Comparison of ENCODE assay signal across 8 cellular contexts in genomic region chr2:228039752-228040534, GRCh38.
A peak's percentile ranks its signal among the peaks of the same experiment; 100 is the strongest.
DNase-seq lines count a peak whose midpoint lies in the region; ATAC-seq and TF ChIP-seq lines count a peak whose summit lies in the region.

No MANE protein-coding gene starts in this region.

- peak; percentile 53 for TF ChIP-seq CTCF in LNCaP clone FGC (IDR thresholded peaks at IDR 0.05; ENCODE audit: control insufficient read depth, extremely low read depth, insufficient read depth)
- peak; percentile 70 for TF ChIP-seq CTCF in astrocyte of the spinal cord (IDR thresholded peaks at IDR 0.05; ENCODE audit: low read depth, low read length)
- peak; percentile 80 for TF ChIP-seq CTCF in nephron progenitor cell (IDR thresholded peaks at IDR 0.05)

- peak; percentile 60 for ATAC-seq in GM21737 (IDR thresholded peaks at IDR 0.05; ENCODE audit: unreplicated experiment)

- in situ Hi-C loops in astrocyte of the spinal cord (cut with HindIII; ENCODE audit: low sequenced_read_pairs), result no loop called here

- H3K36me3 Mint-ChIP-seq in nephron progenitor cell (ENCODE audit: low read depth), result no peaks in the 10 kb centered on the region

- H3K4me3 Mint-ChIP-seq in nephron progenitor cell, result no peak overlapping the region

- peaks cover 4% of the 10 kb centered on the region for H3K4me1 Mint-ChIP-seq in nephron progenitor cell

- peak; percentile 35 for DNase-seq in NCI-H2171 treated with DMSO at 0.1 percent for 48 hours (lab: John Stamatoyannopoulos, UW)
- no peak for DNase-seq in NCI-H2171 (lab: John Stamatoyannopoulos, UW)
- no peak for DNase-seq in LNCaP clone FGC (ENCODE audit: low read depth)
- peak; percentile 22 for DNase-seq in astrocyte of the spinal cord (ENCODE audit: low read depth, low spot score)
- DNase-seq in nephron progenitor cell, result peak; percentile 13
- DNase-seq in NCI-H1048 (lab: John Stamatoyannopoulos, UW), result no peak
- no peak for DNase-seq in activated CD4-positive, alpha-beta T cell treated with anti-CD3 and anti-CD28 coated beads for 48 hours

- H3K27ac Mint-ChIP-seq in nephron progenitor cell, result no peak overlapping the region

- no peak overlapping the region for H3K4me3 ChIP-seq in LNCaP clone FGC (ENCODE audit: low read depth, low read length)
- H3K4me3 ChIP-seq in astrocyte of the spinal cord (ENCODE audit: low read depth, low read length), result no peak overlapping the region

- no peaks in the 10 kb centered on the region for H3K27me3 Mint-ChIP-seq in nephron progenitor cell (ENCODE audit: low read depth, poor library complexity)

- H3K9me3 Mint-ChIP-seq in nephron progenitor cell, result no peaks in the 10 kb centered on the region

Comparison
In these comparisons a context has a peak if more than half of its experiments do, and no peak if none do; other contexts are left out.
1. DNase-seq: peak in NCI-H2171 treated with DMSO at 0.1 percent for 48 hours (single experiment), astrocyte of the spinal cord (single experiment) and nephron progenitor cell (single experiment); none in NCI-H2171 (single experiment), LNCaP clone FGC (single experiment), NCI-H1048 (single experiment) and activated CD4-positive, alpha-beta T cell treated with anti-CD3 and anti-CD28 coated beads for 48 hours (single experiment).
2. Peak in every context shown above with its lines, with median percentiles within 50 percentile points of each other: CTCF ChIP-seq.